Comparison of ENCODE assay signal across 24 cellular contexts in the genomic region with DNA sequence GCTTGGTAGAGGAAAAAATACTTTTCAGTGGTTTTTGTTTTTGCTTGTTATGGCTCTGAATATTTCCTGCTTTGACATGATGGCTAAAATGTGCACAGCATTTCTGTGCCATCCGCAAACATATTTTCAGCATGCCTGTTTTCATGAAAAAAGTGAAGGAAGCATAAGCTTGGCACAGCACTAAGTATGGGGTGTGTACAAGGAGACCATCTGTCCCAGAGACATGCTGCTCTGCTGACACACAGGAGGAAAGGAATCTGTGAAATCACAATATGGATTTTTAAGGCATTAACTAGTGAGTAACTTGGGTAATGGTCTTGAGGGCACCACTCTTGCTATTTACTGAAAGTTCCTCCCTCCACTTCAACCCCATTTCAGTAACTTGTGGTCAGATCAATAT.
"Had no signal": no experiment of that assay in that cellular context is flagged by ENCODE, and none has a peak within 500 bp of the region (broad histone marks: within the 10 kb centered on the region; RNA-seq: fewer than 3 reads in every experiment).

No MANE protein-coding gene starts in this region.

- H3K4me3 ChIP-seq: esophagus squamous epithelium, gastrocnemius medialis, heart left ventricle, hepatocyte, lung, ovary, psoas muscle, sigmoid colon, stomach, thyroid gland had no signal

- DNase-seq: effector memory CD8-positive, alpha-beta T cell; erythroblast; esophagus squamous epithelium; gastrocnemius medialis; heart left ventricle; kidney; natural killer cell; occipital lobe; ovary; posterior cingulate gyrus; psoas muscle; right cardiac atrium; sigmoid colon; stimulated activated CD4-positive, alpha-beta T cell treated with anti-CD3 and anti-CD28 coated beads, Interleukin-2, amount 100 ng/mL, for 24 hours; stimulated activated CD4-positive, alpha-beta T cell treated with anti-CD3 and anti-CD28 coated beads, Interleukin-4, amount 100 ng/mL, for 24 hours; stimulated activated naive CD4-positive, alpha-beta T cell treated with Interleukin-2 at 50 U/mL for 16 hours; stomach; thyroid gland; trophoblast cell had no signal

- H3K4me1 Mint-ChIP-seq: memory B cell; natural killer cell; stimulated activated effector memory CD8-positive, alpha-beta T cell treated with anti-CD3 and anti-CD28 coated beads, Interleukin-12 subunit alpha, Interleukin-12 subunit beta, amount 100 ng/mL, for 72 hours had no signal

- H3K27ac ChIP-seq: esophagus squamous epithelium, gastrocnemius medialis, heart left ventricle, hepatocyte, ovary, psoas muscle, sigmoid colon, stomach, thyroid gland had no signal

- H3K36me3 Mint-ChIP-seq: memory B cell; stimulated activated effector memory CD8-positive, alpha-beta T cell treated with anti-CD3 and anti-CD28 coated beads, Interleukin-12 subunit alpha, Interleukin-12 subunit beta, amount 100 ng/mL, for 72 hours had no signal

- H3K9me3 ChIP-seq: esophagus squamous epithelium, gastrocnemius medialis, ovary, sigmoid colon, stomach, thyroid gland had no signal

- H3K4me1 ChIP-seq: esophagus squamous epithelium, gastrocnemius medialis, heart left ventricle, psoas muscle, sigmoid colon, stomach, thyroid gland had no signal

- H3K27me3 Mint-ChIP-seq: effector memory CD8-positive, alpha-beta T cell; memory B cell had no signal

- H3K79me2 ChIP-seq: hepatocyte had no signal

- H3K36me3 ChIP-seq: esophagus squamous epithelium, gastrocnemius medialis, heart left ventricle, ovary, sigmoid colon, stomach, thyroid gland had no signal

- H3K27me3 ChIP-seq: esophagus squamous epithelium, gastrocnemius medialis, heart left ventricle, hepatocyte, ovary, sigmoid colon, stomach, thyroid gland had no signal

- H3K27ac Mint-ChIP-seq: effector memory CD8-positive, alpha-beta T cell; memory B cell; natural killer cell; stimulated activated effector memory CD8-positive, alpha-beta T cell treated with anti-CD3 and anti-CD28 coated beads, Interleukin-12 subunit alpha, Interleukin-12 subunit beta, amount 100 ng/mL, for 72 hours had no signal

- ATAC-seq: effector memory CD8-positive, alpha-beta T cell; gastrocnemius medialis; heart left ventricle; left lobe of liver; natural killer cell; psoas muscle; right cardiac atrium; stimulated activated effector memory CD8-positive, alpha-beta T cell treated with anti-CD3 and anti-CD28 coated beads, Interleukin-12 subunit alpha, Interleukin-12 subunit beta, amount 100 ng/mL, for 72 hours had no signal

- H3K4me2 ChIP-seq: hepatocyte had no signal

- H3K4me3 Mint-ChIP-seq: effector memory CD8-positive, alpha-beta T cell; memory B cell; natural killer cell; stimulated activated effector memory CD8-positive, alpha-beta T cell treated with anti-CD3 and anti-CD28 coated beads, Interleukin-12 subunit alpha, Interleukin-12 subunit beta, amount 100 ng/mL, for 72 hours had no signal

- H2AFZ ChIP-seq: hepatocyte had no signal
